Comparison of ENCODE assay signal across 8 cellular contexts in genomic region chr14:50399251-50400032, GRCh38. TPM values are rescaled to one million over a fixed set of nuclear protein-coding genes. Genes with fewer than 3 reads are reported as not detected.
DNase-seq lines count a peak whose midpoint lies in the region; ATAC-seq and TF ChIP-seq lines count a peak whose summit lies in the region.

No MANE protein-coding gene starts in this region.

- H3K9me3 ChIP-seq in thoracic aorta: no peaks in the 10 kb centered on the region

- no peak overlapping the region for H3K27ac Mint-ChIP-seq in activated CD4-positive, alpha-beta T cell treated with anti-CD3 and anti-CD28 coated beads, Interleukin-2, amount 10 ng/mL, durations not matched to agents 24 days and 14 days
- no peak overlapping the region for H3K27ac Mint-ChIP-seq in activated T-helper 2 cell treated with anti-CD3 and anti-CD28 coated beads, Interferon-gamma antibody, Interleukin-2, Interleukin-4, amounts not matched to agents 10 μg/mL and 5 μg/mL and 100 μg/mL, durations not matched to agents 14 hours and 24 hours and 36 hours

- no peak overlapping the region for H3K4me3 Mint-ChIP-seq in activated CD4-positive, alpha-beta T cell treated with anti-CD3 and anti-CD28 coated beads, Interleukin-2, amount 10 ng/mL, durations not matched to agents 24 days and 14 days
- no peak overlapping the region for H3K4me3 Mint-ChIP-seq in activated T-helper 2 cell treated with anti-CD3 and anti-CD28 coated beads, Interferon-gamma antibody, Interleukin-2, Interleukin-4, amounts not matched to agents 10 μg/mL and 5 μg/mL and 100 μg/mL, durations not matched to agents 14 hours and 24 hours and 36 hours (ENCODE audit: low read depth)

- peak; percentile 10 for TF ChIP-seq CTCF in fibroblast of the aortic adventitia (IDR thresholded peaks at IDR 0.05; ENCODE audit: insufficient read depth, low read length)
- no peak for TF ChIP-seq CTCF in thoracic aorta (IDR thresholded peaks at IDR 0.05)

- H3K27me3 ChIP-seq in thoracic aorta (replicated peaks; ENCODE audit: insufficient read depth): no peaks in the 10 kb centered on the region

- H3K36me3 ChIP-seq in thoracic aorta: no peaks in the 10 kb centered on the region

- peaks cover 13% of the 10 kb centered on the region for H3K27me3 Mint-ChIP-seq in activated CD4-positive, alpha-beta T cell treated with anti-CD3 and anti-CD28 coated beads, Interleukin-2, amount 10 ng/mL, durations not matched to agents 24 days and 14 days
- peaks cover 21% of the 10 kb centered on the region for H3K27me3 Mint-ChIP-seq in activated T-helper 2 cell treated with anti-CD3 and anti-CD28 coated beads, Interferon-gamma antibody, Interleukin-2, Interleukin-4, amounts not matched to agents 10 μg/mL and 5 μg/mL and 100 μg/mL, durations not matched to agents 14 hours and 24 hours and 36 hours (ENCODE audit: low read depth)

- DNase-seq in NCI-H1105 treated with DMSO at 0.1 percent for 48 hours (lab: John Stamatoyannopoulos, UW) (peak; percentile 16), NCI-H1105 (lab: John Stamatoyannopoulos, UW) (no peak), RPMI8226 (peak; percentile 31), fibroblast of the aortic adventitia (ENCODE audit: low read depth) (peak; percentile 38), thoracic aorta (ENCODE audit: low spot score) (peak; percentile 16), retina (no peak)
- no peak for DNase-seq in activated CD4-positive, alpha-beta T cell treated with anti-CD3 and anti-CD28 coated beads, Interleukin-2, amount 10 ng/mL, durations not matched to agents 24 days and 14 days
- no peak for DNase-seq in activated T-helper 2 cell treated with anti-CD3 and anti-CD28 coated beads, Interferon-gamma antibody, Interleukin-2, Interleukin-4, amounts not matched to agents 10 μg/mL and 5 μg/mL and 100 μg/mL, durations not matched to agents 14 hours and 24 hours and 36 hours (ENCODE audit: low spot score)

- no peak overlapping the region for H3K4me3 ChIP-seq in fibroblast of the aortic adventitia (ENCODE audit: low read depth, low read length)
- H3K4me3 ChIP-seq in thoracic aorta: no peak overlapping the region

- H3K4me1 Mint-ChIP-seq in activated CD4-positive, alpha-beta T cell treated with anti-CD3 and anti-CD28 coated beads, Interleukin-2, amount 10 ng/mL, durations not matched to agents 24 days and 14 days: peaks cover 16% of the 10 kb centered on the region
- H3K4me1 Mint-ChIP-seq in activated T-helper 2 cell treated with anti-CD3 and anti-CD28 coated beads, Interferon-gamma antibody, Interleukin-2, Interleukin-4, amounts not matched to agents 10 μg/mL and 5 μg/mL and 100 μg/mL, durations not matched to agents 14 hours and 24 hours and 36 hours (ENCODE audit: low read depth): peaks cover 10% of the 10 kb centered on the region

- ATAC-seq in thoracic aorta (ENCODE audit: insufficient number of reproducible peaks, low FRiP score, low read depth): no peak

- H3K36me3 Mint-ChIP-seq in activated CD4-positive, alpha-beta T cell treated with anti-CD3 and anti-CD28 coated beads, Interleukin-2, amount 10 ng/mL, durations not matched to agents 24 days and 14 days (ENCODE audit: low read depth): peaks cover under 1% of the 10 kb centered on the region
- no peaks in the 10 kb centered on the region for H3K36me3 Mint-ChIP-seq in activated T-helper 2 cell treated with anti-CD3 and anti-CD28 coated beads, Interferon-gamma antibody, Interleukin-2, Interleukin-4, amounts not matched to agents 10 μg/mL and 5 μg/mL and 100 μg/mL, durations not matched to agents 14 hours and 24 hours and 36 hours (ENCODE audit: low read depth)

- no peaks in the 10 kb centered on the region for H3K9me3 Mint-ChIP-seq in activated CD4-positive, alpha-beta T cell treated with anti-CD3 and anti-CD28 coated beads, Interleukin-2, amount 10 ng/mL, durations not matched to agents 24 days and 14 days
- H3K9me3 Mint-ChIP-seq in activated T-helper 2 cell treated with anti-CD3 and anti-CD28 coated beads, Interferon-gamma antibody, Interleukin-2, Interleukin-4, amounts not matched to agents 10 μg/mL and 5 μg/mL and 100 μg/mL, durations not matched to agents 14 hours and 24 hours and 36 hours: no peaks in the 10 kb centered on the region

- peaks cover 3 to 33% of the 10 kb centered on the region in 2 donors for H3K4me1 ChIP-seq in thoracic aorta (ENCODE audit: control insufficient read depth in 1 of 2, low read depth in 2 of 2)

- intact Hi-C loops in activated CD4-positive, alpha-beta T cell treated with anti-CD3 and anti-CD28 coated beads, Interleukin-2, amount 10 ng/mL, durations not matched to agents 24 days and 14 days (cut with micrococcal nuclease): no loop called here
- intact Hi-C loops in activated T-helper 2 cell treated with anti-CD3 and anti-CD28 coated beads, Interferon-gamma antibody, Interleukin-2, Interleukin-4, amounts not matched to agents 10 μg/mL and 5 μg/mL and 100 μg/mL, durations not matched to agents 14 hours and 24 hours and 36 hours (cut with micrococcal nuclease): loop anchor here (5.0 kb wide), 1 partner anchor 57 kb away; no protein-coding TSS in a partner anchor

- no peak overlapping the region for H3K27ac ChIP-seq in thoracic aorta

RNA-seq across cellular contexts. Expression of gene CDKL1, which starts 2.8 kb away (rescaled TPM):
- total RNA-seq in fibroblast of the aortic adventitia (ENCODE audit: low replicate concordance) (7.3 and 66.6 TPM in 2 replicates), thoracic aorta (1 to 10 TPM; 2.8 to 8.1 TPM)
- 4.8 and 5.7 TPM in 2 replicates for total RNA-seq in activated CD4-positive, alpha-beta T cell treated with anti-CD3 and anti-CD28 coated beads, Interleukin-2, amount 10 ng/mL, durations not matched to agents 24 days and 14 days
- 3.6 and 5.0 TPM in 2 replicates for total RNA-seq in activated T-helper 2 cell treated with anti-CD3 and anti-CD28 coated beads, Interferon-gamma antibody, Interleukin-2, Interleukin-4, amounts not matched to agents 10 μg/mL and 5 μg/mL and 100 μg/mL, durations not matched to agents 14 hours and 24 hours and 36 hours

Comparison
In these comparisons a context has a peak if more than half of its experiments do, and no peak if none do; other contexts are left out.
1. DNase-seq: peak in NCI-H1105 treated with DMSO at 0.1 percent for 48 hours (single experiment), RPMI8226 (single experiment), fibroblast of the aortic adventitia (single experiment) and thoracic aorta (single experiment); none in NCI-H1105 (single experiment), retina (single experiment), activated CD4-positive, alpha-beta T cell treated with anti-CD3 and anti-CD28 coated beads, Interleukin-2, amount 10 ng/mL, durations not matched to agents 24 days and 14 days (single experiment) and activated T-helper 2 cell treated with anti-CD3 and anti-CD28 coated beads, Interferon-gamma antibody, Interleukin-2, Interleukin-4, amounts not matched to agents 10 μg/mL and 5 μg/mL and 100 μg/mL, durations not matched to agents 14 hours and 24 hours and 36 hours (single experiment).